In the genomic region with DNA sequence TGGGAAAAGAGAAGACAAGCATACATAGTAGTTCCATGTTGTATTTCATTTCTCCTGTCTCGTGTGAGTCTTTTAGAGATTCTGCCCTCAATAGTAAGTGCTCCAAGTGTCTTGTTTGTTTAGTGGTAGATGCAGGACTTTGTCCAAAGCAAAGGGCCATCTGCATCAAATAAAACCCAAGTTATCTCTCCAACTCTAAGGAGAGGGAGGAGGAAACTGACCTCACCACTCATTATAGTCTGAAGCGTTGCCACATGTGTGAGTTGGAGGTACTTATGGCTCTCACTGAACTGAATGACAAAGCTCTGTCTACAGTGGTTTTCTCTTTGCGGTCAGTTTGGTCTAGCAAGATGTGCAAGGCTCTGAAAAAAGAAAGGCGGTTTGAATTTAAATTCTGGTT, we compare ENCODE assay signal across 28 cellular contexts.
DNase-seq lines count a peak whose midpoint lies in the region; ATAC-seq and TF ChIP-seq lines count a peak whose summit lies in the region.
"Had no signal": no experiment of that assay in that cellular context is flagged by ENCODE, and none has a peak within 500 bp of the region (broad histone marks: within the 10 kb centered on the region; RNA-seq: fewer than 3 reads in every experiment).

No MANE protein-coding gene starts in this region.

- in situ Hi-C loops in astrocyte of the spinal cord (cut with HindIII; ENCODE audit: low sequenced_read_pairs) = no loop called here

- no peaks in the 10 kb centered on the region for H3K4me1 Mint-ChIP-seq in activated CD8-positive, alpha-beta memory T cell treated with anti-CD3 and anti-CD28 coated beads, Interleukin-2, amount 10 ng/mL, durations not matched to agents 7 days and 5 days
- H3K4me1 Mint-ChIP-seq: stimulated activated naive B cell treated with anti-CD40 and anti-IgM and Interleukin-4, amounts not matched to agents 10 μg/mL and 1 μg/mL and 100 μg/mL, for 72 hours had no signal

- no peaks in the 10 kb centered on the region for H3K36me3 Mint-ChIP-seq in activated CD8-positive, alpha-beta memory T cell treated with anti-CD3 and anti-CD28 coated beads, Interleukin-2, amount 10 ng/mL, durations not matched to agents 7 days and 5 days
- H3K36me3 Mint-ChIP-seq: activated CD4-positive, alpha-beta memory T cell treated with anti-CD3 and anti-CD28 coated beads for 36 hours; stimulated activated naive B cell treated with anti-CD40 and anti-IgM and Interleukin-4, amounts not matched to agents 10 μg/mL and 1 μg/mL and 100 μg/mL, for 72 hours had no signal

- CTCF ChIA-PET in activated CD8-positive, alpha-beta memory T cell treated with anti-CD3 and anti-CD28 coated beads, Interleukin-2, amount 10 ng/mL, durations not matched to agents 7 days and 5 days (lab: Charles Lee) = no interaction called here

- intact Hi-C loops in left colon (cut with DNase I, micrococcal nuclease) = no loop called here

- no peak overlapping the region for H3K4me3 ChIP-seq in AG10803 (ENCODE audit: low read length)
- no peak overlapping the region for H3K4me3 ChIP-seq in astrocyte of the spinal cord (ENCODE audit: low read depth, low read length)
- H3K4me3 ChIP-seq: BLaER1 treated with 17β-estradiol and CSF1 and Interleukin-3, amounts not matched to agents 10 nM and 100 nM; neural progenitor cell; PC-9; skin epidermis; upper lobe of right lung had no signal

- no peak overlapping the region for H3K4me3 Mint-ChIP-seq in activated CD8-positive, alpha-beta memory T cell treated with anti-CD3 and anti-CD28 coated beads, Interleukin-2, amount 10 ng/mL, durations not matched to agents 7 days and 5 days
- H3K4me3 Mint-ChIP-seq: activated CD4-positive, alpha-beta memory T cell treated with anti-CD3 and anti-CD28 coated beads for 36 hours; activated naive CD4-positive, alpha-beta T cell treated with anti-CD3 and anti-CD28 coated beads for 36 hours; activated T-helper 1 cell treated with anti-CD3 and anti-CD28 coated beads, Interleukin-12 subunit alpha, Interleukin-12 subunit beta, Interleukin-2, Interleukin-4 antibody, amounts not matched to agents 30 ng/mL and 10 ng/mL and 1 ng/mL, durations not matched to agents 14 hours and 24 hours and 36 hours; neural progenitor cell; stimulated activated naive B cell treated with anti-CD40 and anti-IgM and Interleukin-4, amounts not matched to agents 10 μg/mL and 1 μg/mL and 100 μg/mL, for 72 hours had no signal

- H3K27ac Mint-ChIP-seq in activated CD8-positive, alpha-beta memory T cell treated with anti-CD3 and anti-CD28 coated beads, Interleukin-2, amount 10 ng/mL, durations not matched to agents 7 days and 5 days = no peak overlapping the region
- H3K27ac Mint-ChIP-seq: activated CD4-positive, alpha-beta memory T cell treated with anti-CD3 and anti-CD28 coated beads for 36 hours; activated naive CD4-positive, alpha-beta T cell treated with anti-CD3 and anti-CD28 coated beads for 36 hours; activated T-helper 1 cell treated with anti-CD3 and anti-CD28 coated beads, Interleukin-12 subunit alpha, Interleukin-12 subunit beta, Interleukin-2, Interleukin-4 antibody, amounts not matched to agents 30 ng/mL and 10 ng/mL and 1 ng/mL, durations not matched to agents 14 hours and 24 hours and 36 hours; neural progenitor cell; stimulated activated naive B cell treated with anti-CD40 and anti-IgM and Interleukin-4, amounts not matched to agents 10 μg/mL and 1 μg/mL and 100 μg/mL, for 72 hours had no signal

- ATAC-seq in left colon (peak; percentile 70), GM21423 (IDR thresholded peaks at IDR 0.05; ENCODE audit: unreplicated experiment) (no peak)
- ATAC-seq in activated CD8-positive, alpha-beta memory T cell treated with anti-CD3 and anti-CD28 coated beads, Interleukin-2, amount 10 ng/mL, durations not matched to agents 7 days and 5 days = no peak
- ATAC-seq: Right ventricle myocardium inferior; stimulated activated naive B cell treated with anti-CD40 and anti-IgM and Interleukin-4, amounts not matched to agents 10 μg/mL and 1 μg/mL and 100 μg/mL, for 72 hours; upper lobe of right lung had no signal

- H3K27me3 Mint-ChIP-seq in activated CD8-positive, alpha-beta memory T cell treated with anti-CD3 and anti-CD28 coated beads, Interleukin-2, amount 10 ng/mL, durations not matched to agents 7 days and 5 days = no peaks in the 10 kb centered on the region
- H3K27me3 Mint-ChIP-seq: activated CD4-positive, alpha-beta memory T cell treated with anti-CD3 and anti-CD28 coated beads for 36 hours; stimulated activated naive B cell treated with anti-CD40 and anti-IgM and Interleukin-4, amounts not matched to agents 10 μg/mL and 1 μg/mL and 100 μg/mL, for 72 hours had no signal

- no peaks in the 10 kb centered on the region for H3K9me3 Mint-ChIP-seq in activated CD8-positive, alpha-beta memory T cell treated with anti-CD3 and anti-CD28 coated beads, Interleukin-2, amount 10 ng/mL, durations not matched to agents 7 days and 5 days (ENCODE audit: low read depth)
- H3K9me3 Mint-ChIP-seq: activated CD4-positive, alpha-beta memory T cell treated with anti-CD3 and anti-CD28 coated beads for 36 hours; activated naive CD4-positive, alpha-beta T cell treated with anti-CD3 and anti-CD28 coated beads for 36 hours; activated T-helper 1 cell treated with anti-CD3 and anti-CD28 coated beads, Interleukin-12 subunit alpha, Interleukin-12 subunit beta, Interleukin-2, Interleukin-4 antibody, amounts not matched to agents 30 ng/mL and 10 ng/mL and 1 ng/mL, durations not matched to agents 14 hours and 24 hours and 36 hours; neural progenitor cell had no signal

- TF ChIP-seq CTCF in AG10803 (conservative IDR thresholded peaks at IDR 0.05; ENCODE audit: low read length) = no peak
- no peak for TF ChIP-seq CTCF in astrocyte of the spinal cord (IDR thresholded peaks at IDR 0.05; ENCODE audit: low read depth, low read length)

- DNase-seq in AG10803 (ENCODE audit: low read depth) = peak; percentile 80
- peak; percentile 27 for DNase-seq in HT1080 (ENCODE audit: low read depth)
- peak; percentile 28 for DNase-seq in astrocyte of the spinal cord (ENCODE audit: low read depth, low spot score)
- DNase-seq in left colon = no peak
- DNase-seq in islet precursor cell = no peak
- no peak for DNase-seq in activated effector memory CD4-positive, alpha-beta T cell treated with Interleukin-2 at 50 U/mL for 16 hours
- no peak for DNase-seq in activated CD8-positive, alpha-beta memory T cell treated with anti-CD3 and anti-CD28 coated beads, Interleukin-2, amount 10 ng/mL, durations not matched to agents 7 days and 5 days
- DNase-seq: activated CD4-positive, alpha-beta memory T cell treated with anti-CD3 and anti-CD28 coated beads for 36 hours; activated CD4-positive, alpha-beta T cell treated with anti-CD3 and anti-CD28 coated beads for 1 hour; activated CD8-positive, alpha-beta memory T cell treated with anti-CD3 and anti-CD28 coated beads, Interleukin-2, amount 50 U/mL, for 48 hours; activated naive CD4-positive, alpha-beta T cell treated with anti-CD3 and anti-CD28 coated beads for 36 hours; GDM1; GOT3; kidney; NCI-H1105; NCI-H2081; NCI-H526; NK-92 treated with Interleukin-12 subunit alpha and Interleukin-12 subunit beta, amount 100 ng/mL, for 24 hours; PC-9; stimulated activated naive B cell treated with anti-CD40 and anti-IgM and Interleukin-4, amounts not matched to agents 10 μg/mL and 1 μg/mL and 100 μg/mL, for 72 hours; T-helper 2 cell; upper lobe of right lung had no signal

Comparison
In these comparisons a context has a peak if more than half of its experiments do, and no peak if none do; other contexts are left out.
1. DNase-seq: peak in AG10803 (single experiment), HT1080 (single experiment) and astrocyte of the spinal cord (single experiment); none in left colon (0 of 2), islet precursor cell (single experiment), activated effector memory CD4-positive, alpha-beta T cell treated with Interleukin-2 at 50 U/mL for 16 hours (single experiment) and activated CD8-positive, alpha-beta memory T cell treated with anti-CD3 and anti-CD28 coated beads, Interleukin-2, amount 10 ng/mL, durations not matched to agents 7 days and 5 days (single experiment).